Comparison of ENCODE assay signal across 2 cellular contexts in the genomic region with DNA sequence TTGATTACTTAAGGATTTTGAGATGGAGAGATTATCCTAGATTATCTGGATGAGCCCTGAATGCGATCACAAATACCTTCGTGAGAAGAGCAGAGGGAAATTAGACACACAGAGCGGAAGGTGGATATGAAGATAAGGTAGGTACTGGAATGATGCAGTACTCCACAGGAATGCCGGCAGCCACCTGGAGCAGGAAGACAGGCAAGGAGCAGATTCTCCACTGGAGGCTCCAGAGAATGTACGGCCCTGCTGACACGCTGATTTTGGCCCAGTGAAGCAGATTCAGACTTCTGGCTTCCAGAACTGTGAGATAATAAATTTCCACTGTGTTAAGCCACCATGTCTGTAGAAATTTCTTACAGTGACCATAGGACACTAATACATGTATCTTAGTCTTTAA.
TF ChIP-seq lines count a peak whose summit lies in the region.

No MANE protein-coding gene starts in this region.

TF ChIP-seq in GM23338, 12 proteins besides CTCF, POLR2A, EP300 and RAD21:
- no peak for TF ChIP-seq REST (IDR thresholded peaks at IDR 0.05; ENCODE audit: unreplicated experiment)
- TF ChIP-seq EZH2phosphoT487 (IDR thresholded peaks at IDR 0.05; ENCODE audit: unreplicated experiment): no peak
- TF ChIP-seq, protein P1, sequence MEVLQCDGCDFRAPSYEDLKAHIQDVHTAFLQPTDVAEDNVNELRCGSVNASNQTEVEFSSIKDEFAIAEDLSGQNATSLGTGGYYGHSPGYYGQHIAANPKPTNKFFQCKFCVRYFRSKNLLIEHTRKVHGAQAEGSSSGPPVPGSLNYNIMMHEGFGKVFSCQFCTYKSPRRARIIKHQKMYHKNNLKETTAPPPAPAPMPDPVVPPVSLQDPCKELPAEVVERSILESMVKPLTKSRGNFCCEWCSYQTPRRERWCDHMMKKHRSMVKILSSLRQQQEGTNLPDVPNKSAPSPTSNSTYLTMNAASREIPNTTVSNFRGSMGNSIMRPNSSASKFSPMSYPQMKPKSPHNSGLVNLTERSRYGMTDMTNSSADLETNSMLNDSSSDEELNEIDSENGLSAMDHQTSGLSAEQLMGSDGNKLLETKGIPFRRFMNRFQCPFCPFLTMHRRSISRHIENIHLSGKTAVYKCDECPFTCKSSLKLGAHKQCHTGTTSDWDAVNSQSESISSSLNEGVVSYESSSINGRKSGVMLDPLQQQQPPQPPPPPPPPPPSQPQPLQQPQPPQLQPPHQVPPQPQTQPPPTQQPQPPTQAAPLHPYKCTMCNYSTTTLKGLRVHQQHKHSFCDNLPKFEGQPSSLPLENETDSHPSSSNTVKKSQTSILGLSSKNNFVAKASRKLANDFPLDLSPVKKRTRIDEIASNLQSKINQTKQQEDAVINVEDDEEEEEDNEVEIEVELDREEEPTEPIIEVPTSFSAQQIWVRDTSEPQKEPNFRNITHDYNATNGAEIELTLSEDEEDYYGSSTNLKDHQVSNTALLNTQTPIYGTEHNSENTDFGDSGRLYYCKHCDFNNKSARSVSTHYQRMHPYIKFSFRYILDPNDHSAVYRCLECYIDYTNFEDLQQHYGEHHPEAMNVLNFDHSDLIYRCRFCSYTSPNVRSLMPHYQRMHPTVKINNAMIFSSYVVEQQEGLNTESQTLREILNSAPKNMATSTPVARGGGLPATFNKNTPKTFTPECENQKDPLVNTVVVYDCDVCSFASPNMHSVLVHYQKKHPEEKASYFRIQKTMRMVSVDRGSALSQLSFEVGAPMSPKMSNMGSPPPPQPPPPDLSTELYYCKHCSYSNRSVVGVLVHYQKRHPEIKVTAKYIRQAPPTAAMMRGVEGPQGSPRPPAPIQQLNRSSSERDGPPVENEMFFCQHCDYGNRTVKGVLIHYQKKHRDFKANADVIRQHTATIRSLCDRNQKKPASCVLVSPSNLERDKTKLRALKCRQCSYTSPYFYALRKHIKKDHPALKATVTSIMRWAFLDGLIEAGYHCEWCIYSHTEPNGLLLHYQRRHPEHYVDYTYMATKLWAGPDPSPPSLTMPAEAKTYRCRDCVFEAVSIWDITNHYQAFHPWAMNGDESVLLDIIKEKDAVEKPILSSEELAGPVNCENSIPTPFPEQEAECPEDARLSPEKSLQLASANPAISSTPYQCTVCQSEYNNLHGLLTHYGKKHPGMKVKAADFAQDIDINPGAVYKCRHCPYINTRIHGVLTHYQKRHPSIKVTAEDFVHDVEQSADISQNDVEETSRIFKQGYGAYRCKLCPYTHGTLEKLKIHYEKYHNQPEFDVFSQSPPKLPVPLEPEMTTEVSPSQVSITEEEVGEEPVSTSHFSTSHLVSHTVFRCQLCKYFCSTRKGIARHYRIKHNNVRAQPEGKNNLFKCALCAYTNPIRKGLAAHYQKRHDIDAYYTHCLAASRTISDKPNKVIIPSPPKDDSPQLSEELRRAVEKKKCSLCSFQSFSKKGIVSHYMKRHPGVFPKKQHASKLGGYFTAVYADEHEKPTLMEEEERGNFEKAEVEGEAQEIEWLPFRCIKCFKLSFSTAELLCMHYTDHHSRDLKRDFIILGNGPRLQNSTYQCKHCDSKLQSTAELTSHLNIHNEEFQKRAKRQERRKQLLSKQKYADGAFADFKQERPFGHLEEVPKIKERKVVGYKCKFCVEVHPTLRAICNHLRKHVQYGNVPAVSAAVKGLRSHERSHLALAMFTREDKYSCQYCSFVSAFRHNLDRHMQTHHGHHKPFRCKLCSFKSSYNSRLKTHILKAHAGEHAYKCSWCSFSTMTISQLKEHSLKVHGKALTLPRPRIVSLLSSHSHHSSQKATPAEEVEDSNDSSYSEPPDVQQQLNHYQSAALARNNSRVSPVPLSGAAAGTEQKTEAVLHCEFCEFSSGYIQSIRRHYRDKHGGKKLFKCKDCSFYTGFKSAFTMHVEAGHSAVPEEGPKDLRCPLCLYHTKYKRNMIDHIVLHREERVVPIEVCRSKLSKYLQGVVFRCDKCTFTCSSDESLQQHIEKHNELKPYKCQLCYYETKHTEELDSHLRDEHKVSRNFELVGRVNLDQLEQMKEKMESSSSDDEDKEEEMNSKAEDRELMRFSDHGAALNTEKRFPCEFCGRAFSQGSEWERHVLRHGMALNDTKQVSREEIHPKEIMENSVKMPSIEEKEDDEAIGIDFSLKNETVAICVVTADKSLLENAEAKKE (CRISPR knock-in tag; IDR thresholded peaks at IDR 0.05): no peak
- TF ChIP-seq JUNB (IDR thresholded peaks at IDR 0.05; ENCODE audit: unreplicated experiment): no peak
- TF ChIP-seq CREB1 (CRISPR knock-in tag; IDR thresholded peaks at IDR 0.05; ENCODE audit: low read depth): no peak
- TF ChIP-seq ZNF114 (CRISPR knock-in tag; IDR thresholded peaks at IDR 0.05): no peak

TF ChIP-seq in WTC11, 78 proteins besides CTCF, POLR2A, EP300 and RAD21 (continued from another document):
- no peak for TF ChIP-seq PREB (CRISPR knock-in tag; IDR thresholded peaks at IDR 0.05; ENCODE audit: borderline replicate concordance)
- TF ChIP-seq, protein P2, sequence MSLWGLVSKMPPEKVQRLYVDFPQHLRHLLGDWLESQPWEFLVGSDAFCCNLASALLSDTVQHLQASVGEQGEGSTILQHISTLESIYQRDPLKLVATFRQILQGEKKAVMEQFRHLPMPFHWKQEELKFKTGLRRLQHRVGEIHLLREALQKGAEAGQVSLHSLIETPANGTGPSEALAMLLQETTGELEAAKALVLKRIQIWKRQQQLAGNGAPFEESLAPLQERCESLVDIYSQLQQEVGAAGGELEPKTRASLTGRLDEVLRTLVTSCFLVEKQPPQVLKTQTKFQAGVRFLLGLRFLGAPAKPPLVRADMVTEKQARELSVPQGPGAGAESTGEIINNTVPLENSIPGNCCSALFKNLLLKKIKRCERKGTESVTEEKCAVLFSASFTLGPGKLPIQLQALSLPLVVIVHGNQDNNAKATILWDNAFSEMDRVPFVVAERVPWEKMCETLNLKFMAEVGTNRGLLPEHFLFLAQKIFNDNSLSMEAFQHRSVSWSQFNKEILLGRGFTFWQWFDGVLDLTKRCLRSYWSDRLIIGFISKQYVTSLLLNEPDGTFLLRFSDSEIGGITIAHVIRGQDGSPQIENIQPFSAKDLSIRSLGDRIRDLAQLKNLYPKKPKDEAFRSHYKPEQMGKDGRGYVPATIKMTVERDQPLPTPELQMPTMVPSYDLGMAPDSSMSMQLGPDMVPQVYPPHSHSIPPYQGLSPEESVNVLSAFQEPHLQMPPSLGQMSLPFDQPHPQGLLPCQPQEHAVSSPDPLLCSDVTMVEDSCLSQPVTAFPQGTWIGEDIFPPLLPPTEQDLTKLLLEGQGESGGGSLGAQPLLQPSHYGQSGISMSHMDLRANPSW (CRISPR knock-in tag; conservative IDR thresholded peaks at IDR 0.05; ENCODE audit: low read depth): no peak
- TF ChIP-seq SMAD4 (CRISPR knock-in tag; IDR thresholded peaks at IDR 0.05): no peak
- TF ChIP-seq FOXP1 (CRISPR knock-in tag; IDR thresholded peaks at IDR 0.05; ENCODE audit: borderline replicate concordance): no peak
- no peak for TF ChIP-seq ATF1 (CRISPR knock-in tag; IDR thresholded peaks at IDR 0.05)
- TF ChIP-seq, protein P3, sequence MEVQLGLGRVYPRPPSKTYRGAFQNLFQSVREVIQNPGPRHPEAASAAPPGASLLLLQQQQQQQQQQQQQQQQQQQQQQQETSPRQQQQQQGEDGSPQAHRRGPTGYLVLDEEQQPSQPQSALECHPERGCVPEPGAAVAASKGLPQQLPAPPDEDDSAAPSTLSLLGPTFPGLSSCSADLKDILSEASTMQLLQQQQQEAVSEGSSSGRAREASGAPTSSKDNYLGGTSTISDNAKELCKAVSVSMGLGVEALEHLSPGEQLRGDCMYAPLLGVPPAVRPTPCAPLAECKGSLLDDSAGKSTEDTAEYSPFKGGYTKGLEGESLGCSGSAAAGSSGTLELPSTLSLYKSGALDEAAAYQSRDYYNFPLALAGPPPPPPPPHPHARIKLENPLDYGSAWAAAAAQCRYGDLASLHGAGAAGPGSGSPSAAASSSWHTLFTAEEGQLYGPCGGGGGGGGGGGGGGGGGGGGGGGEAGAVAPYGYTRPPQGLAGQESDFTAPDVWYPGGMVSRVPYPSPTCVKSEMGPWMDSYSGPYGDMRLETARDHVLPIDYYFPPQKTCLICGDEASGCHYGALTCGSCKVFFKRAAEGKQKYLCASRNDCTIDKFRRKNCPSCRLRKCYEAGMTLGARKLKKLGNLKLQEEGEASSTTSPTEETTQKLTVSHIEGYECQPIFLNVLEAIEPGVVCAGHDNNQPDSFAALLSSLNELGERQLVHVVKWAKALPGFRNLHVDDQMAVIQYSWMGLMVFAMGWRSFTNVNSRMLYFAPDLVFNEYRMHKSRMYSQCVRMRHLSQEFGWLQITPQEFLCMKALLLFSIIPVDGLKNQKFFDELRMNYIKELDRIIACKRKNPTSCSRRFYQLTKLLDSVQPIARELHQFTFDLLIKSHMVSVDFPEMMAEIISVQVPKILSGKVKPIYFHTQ (CRISPR knock-in tag; IDR thresholded peaks at IDR 0.05): no peak
- TF ChIP-seq OVOL2 (CRISPR knock-in tag; IDR thresholded peaks at IDR 0.05; ENCODE audit: borderline replicate concordance): no peak
- TF ChIP-seq TEAD4 (CRISPR knock-in tag; IDR thresholded peaks at IDR 0.05): no peak
- TF ChIP-seq, protein P4, sequence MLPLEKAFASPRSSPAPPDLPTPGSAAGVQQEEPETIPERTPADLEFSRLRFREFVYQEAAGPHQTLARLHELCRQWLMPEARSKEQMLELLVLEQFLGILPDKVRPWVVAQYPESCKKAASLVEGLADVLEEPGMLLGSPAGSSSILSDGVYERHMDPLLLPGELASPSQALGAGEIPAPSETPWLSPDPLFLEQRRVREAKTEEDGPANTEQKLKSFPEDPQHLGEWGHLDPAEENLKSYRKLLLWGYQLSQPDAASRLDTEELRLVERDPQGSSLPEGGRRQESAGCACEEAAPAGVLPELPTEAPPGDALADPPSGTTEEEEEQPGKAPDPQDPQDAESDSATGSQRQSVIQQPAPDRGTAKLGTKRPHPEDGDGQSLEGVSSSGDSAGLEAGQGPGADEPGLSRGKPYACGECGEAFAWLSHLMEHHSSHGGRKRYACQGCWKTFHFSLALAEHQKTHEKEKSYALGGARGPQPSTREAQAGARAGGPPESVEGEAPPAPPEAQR (CRISPR knock-in tag; IDR thresholded peaks at IDR 0.05): no peak
- no peak for TF ChIP-seq ZNF281 (CRISPR knock-in tag; IDR thresholded peaks at IDR 0.05)
- no peak for TF ChIP-seq FOXK1 (CRISPR knock-in tag; IDR thresholded peaks at IDR 0.05)
- no peak for TF ChIP-seq ZBTB43 (CRISPR knock-in tag; IDR thresholded peaks at IDR 0.05)
- TF ChIP-seq, protein P5, sequence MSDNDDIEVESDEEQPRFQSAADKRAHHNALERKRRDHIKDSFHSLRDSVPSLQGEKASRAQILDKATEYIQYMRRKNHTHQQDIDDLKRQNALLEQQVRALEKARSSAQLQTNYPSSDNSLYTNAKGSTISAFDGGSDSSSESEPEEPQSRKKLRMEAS (CRISPR knock-in tag; IDR thresholded peaks at IDR 0.05): no peak
- no peak for TF ChIP-seq ZNF317 (CRISPR knock-in tag; IDR thresholded peaks at IDR 0.05; ENCODE audit: borderline replicate concordance, low read depth)
